Comparison of ENCODE assay signal across 15 cellular contexts in the genomic region with DNA sequence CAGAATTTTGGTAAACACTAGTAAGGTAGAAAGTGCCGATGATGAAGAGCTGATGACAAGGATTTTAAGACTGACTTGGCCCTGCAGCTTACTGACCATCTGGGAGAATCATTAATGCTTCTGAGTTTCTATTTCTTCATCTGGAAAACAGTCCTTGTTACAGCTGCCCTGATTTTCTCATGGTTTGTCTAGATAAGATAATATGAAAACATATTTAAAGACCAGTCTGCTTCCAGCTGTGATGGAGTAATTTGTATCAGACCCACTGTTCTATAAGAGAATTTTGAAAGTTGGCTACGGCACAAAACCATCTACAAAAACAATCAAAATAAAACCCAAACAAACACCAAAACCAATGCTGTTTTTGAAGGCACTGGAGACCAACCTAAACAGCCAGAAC.
DNase-seq lines count a peak whose midpoint lies in the region; ATAC-seq and TF ChIP-seq lines count a peak whose summit lies in the region.
"Had no signal": no experiment of that assay in that cellular context is flagged by ENCODE, and none has a peak within 500 bp of the region (broad histone marks: within the 10 kb centered on the region; RNA-seq: fewer than 3 reads in every experiment).

No MANE protein-coding gene starts in this region.

- H3K27me3 Mint-ChIP-seq in mesothelial cell of epicardium (ENCODE audit: low read depth), result no peaks in the 10 kb centered on the region

- H3K27ac Mint-ChIP-seq in mesothelial cell of epicardium, result peak overlapping the region; percentile 13
- H3K27ac Mint-ChIP-seq: CD14-positive monocyte; CD8-positive, alpha-beta T cell had no signal

- H3K9me3 Mint-ChIP-seq in mesothelial cell of epicardium, result peaks cover 40% of the 10 kb centered on the region
- H3K9me3 Mint-ChIP-seq: CD8-positive, alpha-beta T cell had no signal

- no peak overlapping the region for H3K4me3 Mint-ChIP-seq in mesothelial cell of epicardium
- H3K4me3 Mint-ChIP-seq: CD14-positive monocyte; CD8-positive, alpha-beta T cell had no signal

- DNase-seq in NCI-H82 (lab: John Stamatoyannopoulos, UW), result peak; percentile 22
- no peak for DNase-seq in NCI-H82 treated with DMSO at 0.1 percent for 48 hours (lab: John Stamatoyannopoulos, UW; ENCODE audit: unreplicated experiment)
- peak; percentile 25 for DNase-seq in fibroblast of the aortic adventitia (ENCODE audit: low read depth)
- no peak for DNase-seq in mesothelial cell of epicardium (ENCODE audit: low spot score in 2 of 2, unreplicated experiment in 2 of 2)
- DNase-seq in NCI-H526 (lab: John Stamatoyannopoulos, UW), result no peak
- DNase-seq in medulla oblongata (ENCODE audit: extremely low spot score), result no peak
- DNase-seq in NAMALWA (ENCODE audit: low spot score), result no peak
- DNase-seq: CD8-positive, alpha-beta T cell; COR-L47; DMS153; DMS79 treated with DMSO at 0.1 percent for 48 hours; EL had no signal

- peaks cover 10% of the 10 kb centered on the region for H3K36me3 Mint-ChIP-seq in mesothelial cell of epicardium
- H3K36me3 Mint-ChIP-seq: CD14-positive monocyte; CD8-positive, alpha-beta T cell had no signal

- no peaks in the 10 kb centered on the region for H3K4me1 Mint-ChIP-seq in mesothelial cell of epicardium

- H3K4me3 ChIP-seq in fibroblast of the aortic adventitia (ENCODE audit: low read depth, low read length), result no peak overlapping the region

- TF ChIP-seq CTCF in fibroblast of the aortic adventitia (IDR thresholded peaks at IDR 0.05; ENCODE audit: insufficient read depth, low read length) (no peak), mesothelial cell of epicardium (IDR thresholded peaks at IDR 0.05; ENCODE audit: unreplicated experiment) (no peak)

- no peak for ATAC-seq in SK-N-SH treated with all-trans-retinoic acid at 6 μM for 48 hours
- ATAC-seq: CD8-positive, alpha-beta T cell; HCT116 had no signal

TF ChIP-seq in SK-N-SH treated with all-trans-retinoic acid at 6 μM for 48 hours, 23 proteins besides CTCF, POLR2A, EP300 and RAD21:
- TF ChIP-seq TCF4 (CRISPR knock-in tag; IDR thresholded peaks at IDR 0.05; ENCODE audit: borderline replicate concordance) (peak; percentile 31; the same call in 1 of the 2 replicates), ZNF565 (CRISPR knock-in tag; conservative IDR thresholded peaks at IDR 0.05; ENCODE audit: low read depth) (no peak), CSDC2 (CRISPR knock-in tag; IDR thresholded peaks at IDR 0.05) (no peak), ESRRG (CRISPR knock-in tag; IDR thresholded peaks at IDR 0.05) (no peak)
TF ChIP-seq in SK-N-SH treated with all-trans-retinoic acid at 6 μM for 48 hours: peak in this region for 1.

Comparison
In these comparisons a context has a peak if more than half of its experiments do, and no peak if none do; other contexts are left out.
1. DNase-seq: peak in NCI-H82 (single experiment) and fibroblast of the aortic adventitia (single experiment); none in NCI-H82 treated with DMSO at 0.1 percent for 48 hours (single experiment), mesothelial cell of epicardium (0 of 2), NCI-H526 (0 of 2), medulla oblongata (single experiment) and NAMALWA (single experiment).